Comparison of ENCODE assay signal across 11 cellular contexts in the genomic region with DNA sequence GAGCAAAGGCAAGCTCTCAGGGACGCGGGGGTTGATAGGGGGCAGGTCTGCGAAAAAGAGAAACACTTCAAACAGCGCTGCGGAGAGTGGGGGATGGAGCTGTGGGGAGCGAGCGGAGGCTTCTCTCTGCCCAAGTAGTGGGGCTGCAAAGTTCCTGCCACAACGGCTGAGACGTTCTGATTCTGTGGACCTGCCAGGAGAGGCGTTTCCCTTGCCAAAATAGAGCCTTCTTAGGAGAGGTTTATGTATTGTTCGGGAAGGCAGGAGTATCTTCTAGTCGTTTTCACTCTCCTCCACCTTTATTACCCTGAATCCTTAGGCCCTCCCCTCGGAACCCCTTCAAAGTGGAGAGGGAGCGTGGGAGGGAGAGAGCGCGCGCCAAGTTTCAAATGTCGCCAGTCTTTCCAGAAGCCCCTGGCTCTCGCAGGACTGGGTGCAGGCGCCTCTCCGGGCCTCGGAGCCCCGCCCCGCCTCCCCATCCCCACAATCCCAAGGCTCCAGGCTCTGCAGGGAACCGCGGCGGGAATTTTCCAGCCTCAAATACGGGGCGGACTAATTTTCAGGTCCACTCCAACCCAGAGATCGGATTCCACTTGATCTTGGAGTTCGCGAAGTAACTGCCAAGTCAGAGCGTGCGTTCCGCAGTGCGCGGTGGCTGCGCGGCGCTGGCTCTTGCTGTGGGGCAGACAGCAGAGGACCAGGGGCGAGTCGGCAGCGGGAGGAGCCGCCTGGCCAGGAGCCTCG. TPM values are rescaled to one million over a fixed set of nuclear protein-coding genes. Genes with fewer than 3 reads are reported as not detected.
DNase-seq lines count a peak whose midpoint lies in the region; ATAC-seq and TF ChIP-seq lines count a peak whose summit lies in the region.
"Had no signal": no experiment of that assay in that cellular context is flagged by ENCODE, and none has a peak within 500 bp of the region (broad histone marks: within the 10 kb centered on the region; RNA-seq: fewer than 3 reads in every experiment).

No MANE protein-coding gene starts in this region.

- no peaks in the 10 kb centered on the region for H3K9me3 Mint-ChIP-seq in activated naive CD4-positive, alpha-beta T cell treated with anti-CD3 and anti-CD28 coated beads, Interleukin-2, amount 50 U/mL, for 24 hours

- peaks cover 52% of the 10 kb centered on the region for H3K27me3 ChIP-seq in thymus (ENCODE audit: control insufficient read depth, insufficient read depth)

- peaks cover 1% of the 10 kb centered on the region for H3K9me3 ChIP-seq in thymus (ENCODE audit: control insufficient read depth)
- H3K9me3 ChIP-seq: heart right ventricle had no signal

- H3K4me1 ChIP-seq in thymus (ENCODE audit: control insufficient read depth, insufficient read depth, low read length): no peaks in the 10 kb centered on the region

- H3K27ac Mint-ChIP-seq in activated naive CD4-positive, alpha-beta T cell treated with anti-CD3 and anti-CD28 coated beads, Interleukin-2, amount 50 U/mL, for 24 hours: peak overlapping the region; percentile 14
- H3K27ac Mint-ChIP-seq: CD14-positive monocyte had no signal

- peak overlapping the region; percentile 47 for H3K4me3 ChIP-seq in astrocyte of the cerebellum (ENCODE audit: low read depth, low read length)
- H3K4me3 ChIP-seq in thymus (ENCODE audit: low read length): peak overlapping the region; percentile 2
- H3K4me3 ChIP-seq: PC-9 had no signal

- H3K27me3 Mint-ChIP-seq in activated naive CD4-positive, alpha-beta T cell treated with anti-CD3 and anti-CD28 coated beads, Interleukin-2, amount 50 U/mL, for 24 hours: peaks cover 62% of the 10 kb centered on the region

- TF ChIP-seq CTCF in astrocyte of the cerebellum (IDR thresholded peaks at IDR 0.05; ENCODE audit: low read depth, low read length, missing control alignments): no peak

- in situ Hi-C loops in astrocyte of the cerebellum (cut with HindIII; ENCODE audit: low sequenced_read_pairs): no loop called here

- no peaks in the 10 kb centered on the region for H3K36me3 Mint-ChIP-seq in activated naive CD4-positive, alpha-beta T cell treated with anti-CD3 and anti-CD28 coated beads, Interleukin-2, amount 50 U/mL, for 24 hours

- DNase-seq in activated naive CD4-positive, alpha-beta T cell treated with Interleukin-2 at 50 U/mL for 16 hours: no peak
- no peak for DNase-seq in astrocyte of the cerebellum (ENCODE audit: low read depth)
- DNase-seq in medulla oblongata (ENCODE audit: extremely low spot score): peak; percentile 58
- DNase-seq: heart right ventricle, PC-9 had no signal

- H3K4me1 Mint-ChIP-seq in activated naive CD4-positive, alpha-beta T cell treated with anti-CD3 and anti-CD28 coated beads, Interleukin-2, amount 50 U/mL, for 24 hours: peaks cover 23% of the 10 kb centered on the region

- H3K36me3 ChIP-seq in thymus (ENCODE audit: control insufficient read depth, insufficient read depth): no peaks in the 10 kb centered on the region
- H3K36me3 ChIP-seq: heart right ventricle had no signal

- ATAC-seq in HG02798 (IDR thresholded peaks at IDR 0.05; ENCODE audit: poor library complexity, unreplicated experiment): no peak
- no peak for ATAC-seq in GM19395 (IDR thresholded peaks at IDR 0.05; ENCODE audit: unreplicated experiment)
- ATAC-seq in GM21367 (IDR thresholded peaks at IDR 0.05; ENCODE audit: unreplicated experiment): no peak

- peak overlapping the region; percentile 70 for H3K4me3 Mint-ChIP-seq in activated naive CD4-positive, alpha-beta T cell treated with anti-CD3 and anti-CD28 coated beads, Interleukin-2, amount 50 U/mL, for 24 hours

- WGBS in thymus: 3% methylated on average over 45 of the region's 45 CpGs

- no peak overlapping the region for H3K27ac ChIP-seq in thymus (ENCODE audit: low read depth)
- H3K27ac ChIP-seq: heart right ventricle, PC-9 had no signal

RNA-seq across cellular contexts. Expression of a gene that starts 10.0 kb away (rescaled TPM):
- polyA plus RNA-seq in thymus: 0.02 TPM
- polyA plus RNA-seq: CD14-positive monocyte, heart right ventricle had no signal
